ENCODE assay signal across 1 cellular context in genomic region chr3:120752865-120753264, GRCh38.
TF ChIP-seq lines count a peak whose summit lies in the region.

No MANE protein-coding gene starts in this region.

TF ChIP-seq in WTC11, 78 proteins besides CTCF, POLR2A, EP300 and RAD21 (continued from another document):
- TF ChIP-seq, protein P1, sequence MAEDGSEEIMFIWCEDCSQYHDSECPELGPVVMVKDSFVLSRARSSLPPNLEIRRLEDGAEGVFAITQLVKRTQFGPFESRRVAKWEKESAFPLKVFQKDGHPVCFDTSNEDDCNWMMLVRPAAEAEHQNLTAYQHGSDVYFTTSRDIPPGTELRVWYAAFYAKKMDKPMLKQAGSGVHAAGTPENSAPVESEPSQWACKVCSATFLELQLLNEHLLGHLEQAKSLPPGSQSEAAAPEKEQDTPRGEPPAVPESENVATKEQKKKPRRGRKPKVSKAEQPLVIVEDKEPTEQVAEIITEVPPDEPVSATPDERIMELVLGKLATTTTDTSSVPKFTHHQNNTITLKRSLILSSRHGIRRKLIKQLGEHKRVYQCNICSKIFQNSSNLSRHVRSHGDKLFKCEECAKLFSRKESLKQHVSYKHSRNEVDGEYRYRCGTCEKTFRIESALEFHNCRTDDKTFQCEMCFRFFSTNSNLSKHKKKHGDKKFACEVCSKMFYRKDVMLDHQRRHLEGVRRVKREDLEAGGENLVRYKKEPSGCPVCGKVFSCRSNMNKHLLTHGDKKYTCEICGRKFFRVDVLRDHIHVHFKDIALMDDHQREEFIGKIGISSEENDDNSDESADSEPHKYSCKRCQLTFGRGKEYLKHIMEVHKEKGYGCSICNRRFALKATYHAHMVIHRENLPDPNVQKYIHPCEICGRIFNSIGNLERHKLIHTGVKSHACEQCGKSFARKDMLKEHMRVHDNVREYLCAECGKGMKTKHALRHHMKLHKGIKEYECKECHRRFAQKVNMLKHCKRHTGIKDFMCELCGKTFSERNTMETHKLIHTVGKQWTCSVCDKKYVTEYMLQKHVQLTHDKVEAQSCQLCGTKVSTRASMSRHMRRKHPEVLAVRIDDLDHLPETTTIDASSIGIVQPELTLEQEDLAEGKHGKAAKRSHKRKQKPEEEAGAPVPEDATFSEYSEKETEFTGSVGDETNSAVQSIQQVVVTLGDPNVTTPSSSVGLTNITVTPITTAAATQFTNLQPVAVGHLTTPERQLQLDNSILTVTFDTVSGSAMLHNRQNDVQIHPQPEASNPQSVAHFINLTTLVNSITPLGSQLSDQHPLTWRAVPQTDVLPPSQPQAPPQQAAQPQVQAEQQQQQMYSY (CRISPR knock-in tag; IDR thresholded peaks at IDR 0.05) = no peak
- TF ChIP-seq, protein P2, sequence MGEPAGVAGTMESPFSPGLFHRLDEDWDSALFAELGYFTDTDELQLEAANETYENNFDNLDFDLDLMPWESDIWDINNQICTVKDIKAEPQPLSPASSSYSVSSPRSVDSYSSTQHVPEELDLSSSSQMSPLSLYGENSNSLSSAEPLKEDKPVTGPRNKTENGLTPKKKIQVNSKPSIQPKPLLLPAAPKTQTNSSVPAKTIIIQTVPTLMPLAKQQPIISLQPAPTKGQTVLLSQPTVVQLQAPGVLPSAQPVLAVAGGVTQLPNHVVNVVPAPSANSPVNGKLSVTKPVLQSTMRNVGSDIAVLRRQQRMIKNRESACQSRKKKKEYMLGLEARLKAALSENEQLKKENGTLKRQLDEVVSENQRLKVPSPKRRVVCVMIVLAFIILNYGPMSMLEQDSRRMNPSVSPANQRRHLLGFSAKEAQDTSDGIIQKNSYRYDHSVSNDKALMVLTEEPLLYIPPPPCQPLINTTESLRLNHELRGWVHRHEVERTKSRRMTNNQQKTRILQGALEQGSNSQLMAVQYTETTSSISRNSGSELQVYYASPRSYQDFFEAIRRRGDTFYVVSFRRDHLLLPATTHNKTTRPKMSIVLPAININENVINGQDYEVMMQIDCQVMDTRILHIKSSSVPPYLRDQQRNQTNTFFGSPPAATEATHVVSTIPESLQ (CRISPR knock-in tag; IDR thresholded peaks at IDR 0.05) = no peak
- TF ChIP-seq ZMAT4 (CRISPR knock-in tag; IDR thresholded peaks at IDR 0.05) = no peak
